23 cellular contexts compared by ENCODE assay signal in genomic region chr7:77824636-77825035, GRCh38. TPM values are rescaled to one million over a fixed set of nuclear protein-coding genes. Genes with fewer than 3 reads are reported as not detected.
DNase-seq lines count a peak whose midpoint lies in the region; ATAC-seq, FAIRE-seq and TF ChIP-seq lines count a peak whose summit lies in the region.
"Had no signal": no experiment of that assay in that cellular context is flagged by ENCODE, and none has a peak within 500 bp of the region (broad histone marks: within the 10 kb centered on the region; RNA-seq: fewer than 3 reads in every experiment).

No MANE protein-coding gene starts in this region.

- ATAC-seq in HepG2, result no peak
- no peak for ATAC-seq in right lobe of liver
- ATAC-seq in memory B cell (ENCODE audit: low read depth), result no peak
- ATAC-seq in GM23338, result no peak
- no peak for ATAC-seq in stimulated activated effector memory CD8-positive, alpha-beta T cell treated with anti-CD3 and anti-CD28 coated beads, Interleukin-12 subunit alpha, Interleukin-12 subunit beta, amount 100 ng/mL, for 72 hours

- in situ Hi-C loops in HepG2 (cut with HindIII; ENCODE audit: extremely low pct_ligation_motif_present, low pct_unique_long_range_greater_than_20kb), result no loop called here

- H3K4me3 Mint-ChIP-seq in memory B cell (no peak overlapping the region), GM23338 (no peak overlapping the region)
- H3K4me3 Mint-ChIP-seq in stimulated activated effector memory CD8-positive, alpha-beta T cell treated with anti-CD3 and anti-CD28 coated beads, Interleukin-12 subunit alpha, Interleukin-12 subunit beta, amount 100 ng/mL, for 72 hours, result no peak overlapping the region
- H3K4me3 Mint-ChIP-seq: H9 had no signal

- TF ChIP-seq EP300 in HepG2 (IDR thresholded peaks at IDR 0.05; ENCODE audit: low read depth in 2 of 2, low read length in 2 of 2) (no peak), HepG2 (CRISPR knock-in tag; IDR thresholded peaks at IDR 0.05; ENCODE audit: borderline replicate concordance) (no peak)

- no peaks in the 10 kb centered on the region for H3F3A ChIP-seq in GM23338 (replicated peaks; ENCODE audit: low read depth)

- no peaks in the 10 kb centered on the region for H3K4me1 ChIP-seq in HepG2 (ENCODE audit: insufficient read depth, low read length)
- H3K4me1 ChIP-seq in right lobe of liver, result no peaks in the 10 kb centered on the region
- peaks cover 34% of the 10 kb centered on the region for H3K4me1 ChIP-seq in OCI-LY3 (ENCODE audit: low read length)
- H3K4me1 ChIP-seq in GM23338 (ENCODE audit: insufficient read depth), result no peaks in the 10 kb centered on the region; the same call in 1 of the 2 replicates

- H3K9me3 Mint-ChIP-seq in memory B cell (peaks cover 23% of the 10 kb centered on the region), GM23338 (peaks cover 37% of the 10 kb centered on the region)
- H3K9me3 Mint-ChIP-seq in stimulated activated effector memory CD8-positive, alpha-beta T cell treated with anti-CD3 and anti-CD28 coated beads, Interleukin-12 subunit alpha, Interleukin-12 subunit beta, amount 100 ng/mL, for 72 hours, result peaks cover 30% of the 10 kb centered on the region

- no peaks in the 10 kb centered on the region for H4K20me1 ChIP-seq in HepG2 (ENCODE audit: insufficient read depth, low read length)
- H4K20me1 ChIP-seq in OCI-LY3 (ENCODE audit: insufficient read depth, low read length), result 0 out of 2 replicates have a peak, but pooled peaks cover 6% of the 10 kb centered on the region
- no peaks in the 10 kb centered on the region for H4K20me1 ChIP-seq in GM23338 (replicated peaks; ENCODE audit: insufficient read depth)

- 92% methylated on average over 5 of the region's 5 CpGs for WGBS in HepG2 (ENCODE audit: low lambda C conversion rate)
- 90% methylated on average over 5 of the region's 5 CpGs for WGBS in right lobe of liver (ENCODE audit: insufficient coverage, low coverage, low lambda C conversion rate, missing lambda C conversion rate)

- H3K27ac ChIP-seq in HepG2 (ENCODE audit: extremely low read length, insufficient read depth, low read length) (no peak overlapping the region), right lobe of liver (no peak overlapping the region), OCI-LY3 (ENCODE audit: low read length) (peak overlapping the region; percentile 61), GM23338 (ENCODE audit: low read depth) (no peak overlapping the region)

- POLR2A ChIA-PET in HepG2 (lab: Yijun Ruan, JAX), result no interaction called here

- intact Hi-C loops in HepG2 (cut with micrococcal nuclease; ENCODE audit: unreplicated experiment) (no loop called here), right lobe of liver (cut with DNase I) (no loop called here)

- no peaks in the 10 kb centered on the region for H3K9me2 ChIP-seq in GM23338 (ENCODE audit: insufficient read depth)
- H3K9me2 ChIP-seq: SK-N-SH had no signal

- TF ChIP-seq CTCF in HepG2 (CRISPR knock-in tag; IDR thresholded peaks at IDR 0.05) (no peak), right lobe of liver (IDR thresholded peaks at IDR 0.05) (no peak), OCI-LY3 (IDR thresholded peaks at IDR 0.05; ENCODE audit: low read depth, low read length) (no peak), GM23338 (conservative IDR thresholded peaks at IDR 0.05; ENCODE audit: low read depth in 2 of 2) (no peak)

- H3K9ac ChIP-seq in HepG2 (ENCODE audit: insufficient read depth, low read depth, low read length), result no peak overlapping the region
- no peak overlapping the region for H3K9ac ChIP-seq in OCI-LY3 (ENCODE audit: low read length)
- H3K9ac ChIP-seq: SK-N-SH had no signal

- H3K27me3 Mint-ChIP-seq in memory B cell, result no peaks in the 10 kb centered on the region
- H3K27me3 Mint-ChIP-seq in GM23338 (ENCODE audit: insufficient read depth, low read depth, poor library complexity), result peaks cover 4% of the 10 kb centered on the region
- H3K27me3 Mint-ChIP-seq: CD4-positive, CD25-positive, alpha-beta regulatory T cell had no signal

- DNase-seq in HepG2 (ENCODE audit: low spot score), result no peak
- DNase-seq in right lobe of liver, result no peak
- DNase-seq in memory B cell (ENCODE audit: low spot score in 2 of 2), result no peak
- no peak for DNase-seq in GM23338 (ENCODE audit: low spot score)
- DNase-seq in RPMI8226, result no peak
- no peak for DNase-seq in stimulated activated effector memory CD8-positive, alpha-beta T cell treated with anti-CD3 and anti-CD28 coated beads, Interleukin-12 subunit alpha, Interleukin-12 subunit beta, amount 100 ng/mL, for 72 hours (ENCODE audit: low spot score in 2 of 2)
- DNase-seq: COR-L47, DMS 273 treated with DMSO at 0.1 percent for 48 hours, DMS79 treated with DMSO at 0.1 percent for 48 hours, H9, IMR-90, MG63, NCI-H1092, NCI-H1436, NCI-H187 treated with DMSO at 0.1 percent for 48 hours, NCI-H2107, NCI-H446 treated with DMSO at 0.1 percent for 48 hours, NCI-H526 treated with DMSO at 0.1 percent for 48 hours, SK-N-SH had no signal

- H3K4me1 Mint-ChIP-seq in memory B cell, result peaks cover 30% of the 10 kb centered on the region
- H3K4me1 Mint-ChIP-seq in GM23338, result no peaks in the 10 kb centered on the region
- H3K4me1 Mint-ChIP-seq in stimulated activated effector memory CD8-positive, alpha-beta T cell treated with anti-CD3 and anti-CD28 coated beads, Interleukin-12 subunit alpha, Interleukin-12 subunit beta, amount 100 ng/mL, for 72 hours, result peaks cover 54% of the 10 kb centered on the region

- H3K36me3 ChIP-seq in HepG2 (replicated peaks in 1 of 2; ENCODE audit: control insufficient read depth in 1 of 2, insufficient read depth in 2 of 2, low read length in 2 of 2) (no peaks in the 10 kb centered on the region), right lobe of liver (no peaks in the 10 kb centered on the region), OCI-LY3 (replicated peaks; ENCODE audit: low read depth, low read length) (peaks cover 47% of the 10 kb centered on the region), GM23338 (ENCODE audit: insufficient read depth) (peaks cover 7% of the 10 kb centered on the region)

- no peak for FAIRE-seq in HepG2 (lab: Jason Lieb, UNC)
- FAIRE-seq: GM12891, HTR-8/SVneo had no signal

- CTCF ChIA-PET in HepG2 (lab: Yijun Ruan, JAX; ENCODE audit: low intra/inter-chr PET ratio, low total read pairs), result no interaction called here

- H2AFZ ChIP-seq in HepG2 (ENCODE audit: low read length) (no peak overlapping the region), OCI-LY3 (ENCODE audit: low read depth, low read length) (no peak overlapping the region), GM23338 (no peak overlapping the region)

- H3K27ac Mint-ChIP-seq in memory B cell (peak overlapping the region; percentile 90), GM23338 (no peak overlapping the region)
- H3K27ac Mint-ChIP-seq in stimulated activated effector memory CD8-positive, alpha-beta T cell treated with anti-CD3 and anti-CD28 coated beads, Interleukin-12 subunit alpha, Interleukin-12 subunit beta, amount 100 ng/mL, for 72 hours, result no peak overlapping the region
- H3K27ac Mint-ChIP-seq: H9 had no signal

- BruUV-seq in HepG2 (replicated peaks; lab: Mats Ljungman, UMichigan), result no TSS peak

- H3K79me2 ChIP-seq in HepG2 (ENCODE audit: insufficient read depth, low read length), result peaks cover 5% of the 10 kb centered on the region
- H3K79me2 ChIP-seq in OCI-LY3 (ENCODE audit: low read length), result peaks cover 66% of the 10 kb centered on the region
- peaks cover 36% of the 10 kb centered on the region for H3K79me2 ChIP-seq in GM23338 (replicated peaks; ENCODE audit: insufficient read depth)

- no peak overlapping the region for H3K4me3 ChIP-seq in HepG2 (replicated peaks in 1 of 3; ENCODE audit: insufficient read depth in 1 of 3, low read depth in 2 of 3, low read length in 3 of 3)
- H3K4me3 ChIP-seq in right lobe of liver, result no peak overlapping the region
- no peak overlapping the region for H3K4me3 ChIP-seq in OCI-LY3 (ENCODE audit: low read length)
- no peak overlapping the region for H3K4me3 ChIP-seq in GM23338
- H3K4me3 ChIP-seq: MG63 had no signal

- H3K4me2 ChIP-seq in HepG2 (ENCODE audit: low read depth, low read length) (no peak overlapping the region), OCI-LY3 (ENCODE audit: low read length) (peak overlapping the region; percentile 59), GM23338 (no peak overlapping the region)
- H3K4me2 ChIP-seq: SK-N-SH had no signal

- peaks cover 25% of the 10 kb centered on the region for H3K9me3 ChIP-seq in HepG2 (ENCODE audit: low read length)
- peaks cover 0 to 8% (median 2%) of the 10 kb centered on the region in 4 donors for H3K9me3 ChIP-seq in right lobe of liver
- H3K9me3 ChIP-seq in OCI-LY3 (ENCODE audit: insufficient read depth, low read length), result peaks cover 33% of the 10 kb centered on the region

- H3K36me3 Mint-ChIP-seq in memory B cell (peaks cover 32% of the 10 kb centered on the region), GM23338 (ENCODE audit: low read depth) (peaks cover 28% of the 10 kb centered on the region)
- H3K36me3 Mint-ChIP-seq in stimulated activated effector memory CD8-positive, alpha-beta T cell treated with anti-CD3 and anti-CD28 coated beads, Interleukin-12 subunit alpha, Interleukin-12 subunit beta, amount 100 ng/mL, for 72 hours, result peaks cover 32% of the 10 kb centered on the region

- no peak for TF ChIP-seq RAD21 in HepG2 (CRISPR knock-in tag; IDR thresholded peaks at IDR 0.05)

- no peaks in the 10 kb centered on the region for H3K27me3 ChIP-seq in HepG2 (ENCODE audit: control insufficient read depth in 1 of 2, insufficient read depth in 2 of 2, low read length in 2 of 2)
- no peaks in the 10 kb centered on the region for H3K27me3 ChIP-seq in right lobe of liver
- no peaks in the 10 kb centered on the region for H3K27me3 ChIP-seq in OCI-LY3 (ENCODE audit: low read depth, low read length)
- no peaks in the 10 kb centered on the region for H3K27me3 ChIP-seq in GM23338 (ENCODE audit: insufficient read depth)
- H3K27me3 ChIP-seq: MG63 had no signal

- TF ChIP-seq POLR2A in HepG2 (IDR thresholded peaks at IDR 0.05; ENCODE audit: insufficient read depth in 1 of 2, low read depth in 2 of 2, low read length in 2 of 2) (no peak), right lobe of liver (IDR thresholded peaks at IDR 0.05) (no peak)

RNA-seq across cellular contexts. Expression of gene PHTF2, which starts 26.1 kb away (rescaled TPM):
- total RNA-seq in HepG2 (2016; rRNA removed; fragmentation: Illumina TruSeq; extraction: Trizol), result 9.2 and 10.2 TPM in 2 replicates
- total RNA-seq in HepG2 (2016; cell fraction: cytosol; rRNA removed; fragmentation: Illumina TruSeq; extraction: Trizol; ENCODE audit: low read depth), result 1.7 and 2.2 TPM in 2 replicates
- total RNA-seq in HepG2 (2016; cell fraction: insoluble cytoplasmic fraction; rRNA removed; fragmentation: Illumina TruSeq; extraction: Trizol), result 7.8 and 9.8 TPM in 2 replicates
- 6.1 and 6.8 TPM in 2 replicates for total RNA-seq in HepG2 (2016; cell fraction: membrane; rRNA removed; fragmentation: Illumina TruSeq; extraction: Trizol)
- total RNA-seq in HepG2 (2016; cell fraction: nucleus; rRNA removed; fragmentation: Illumina TruSeq; extraction: Trizol), result 13.9 and 15.6 TPM in 2 replicates
- 4.3 and 7.4 TPM in 2 replicates for polyA plus RNA-seq in HepG2 (2011; rRNA removed)
- 2.8 and 3.6 TPM in 2 replicates for polyA plus RNA-seq in HepG2 (2011; cell fraction: cytosol; rRNA removed)
- polyA plus RNA-seq in HepG2 (2011; cell fraction: nucleus; rRNA removed), result 2.2 and 3.6 TPM in 2 replicates
- 4.2 and 5.9 TPM in 2 replicates for polyA plus RNA-seq in HepG2 (2012)
- 1.4 and 1.7 TPM in 2 replicates for polyA plus RNA-seq in HepG2 (2016; cell fraction: cytosol; fragmentation: Illumina TruSeq; extraction: Trizol; ENCODE audit: low read depth)
- 4.1 and 4.6 TPM in 2 replicates for polyA plus RNA-seq in HepG2 (2016; cell fraction: insoluble cytoplasmic fraction; fragmentation: Illumina TruSeq; extraction: Trizol; ENCODE audit: low read depth)
- polyA plus RNA-seq in HepG2 (2016; cell fraction: membrane; fragmentation: Illumina TruSeq; extraction: Trizol; ENCODE audit: low read depth), result 2.7 TPM in 2 replicates
- polyA plus RNA-seq in HepG2 (2016; cell fraction: nucleus; fragmentation: Illumina TruSeq; extraction: Trizol; ENCODE audit: insufficient read depth, low read depth), result 12.9 and 13.8 TPM in 2 replicates
- polyA minus RNA-seq in HepG2 (2011; rRNA and poly(A)+ RNA removed; ENCODE audit: low replicate concordance), result 5.8 and 9.3 TPM in 2 replicates
- 6.3 and 7.1 TPM in 2 replicates for polyA minus RNA-seq in HepG2 (2011; cell fraction: cytosol; rRNA and poly(A)+ RNA removed)
- polyA minus RNA-seq in HepG2 (2011; cell fraction: nucleus; rRNA and poly(A)+ RNA removed), result 16.0 and 16.5 TPM in 2 replicates
- total RNA-seq in right lobe of liver, result 1 to 10 TPM; 2.4 to 6.8 (median 5.5) TPM
- 21.6 and 24.1 TPM in 2 replicates for total RNA-seq in GM23338 (2014; rRNA removed; shearing (Covaris generic))
- polyA plus RNA-seq in GM23338 (2016; fragmentation: Nextera tagmentation; extraction: Ambion mirVana), result 10.2 and 14.6 TPM in 2 replicates

RNA-seq across cellular contexts. Expression of gene TMEM60, which starts 26.4 kb away (rescaled TPM):
- 25.6 and 26.9 TPM in 2 replicates for total RNA-seq in HepG2 (2016; rRNA removed; fragmentation: Illumina TruSeq; extraction: Trizol)
- total RNA-seq in HepG2 (2016; cell fraction: cytosol; rRNA removed; fragmentation: Illumina TruSeq; extraction: Trizol; ENCODE audit: low read depth), result 17.9 and 19.9 TPM in 2 replicates
- total RNA-seq in HepG2 (2016; cell fraction: insoluble cytoplasmic fraction; rRNA removed; fragmentation: Illumina TruSeq; extraction: Trizol), result 26.6 and 27.6 TPM in 2 replicates
- total RNA-seq in HepG2 (2016; cell fraction: membrane; rRNA removed; fragmentation: Illumina TruSeq; extraction: Trizol), result 31.1 and 33.1 TPM in 2 replicates
- 15.4 and 16.4 TPM in 2 replicates for total RNA-seq in HepG2 (2016; cell fraction: nucleus; rRNA removed; fragmentation: Illumina TruSeq; extraction: Trizol)
- polyA plus RNA-seq in HepG2 (2011; rRNA removed), result 20.8 and 27.7 TPM in 2 replicates
- polyA plus RNA-seq in HepG2 (2011; cell fraction: cytosol; rRNA removed), result 12.3 and 20.7 TPM in 2 replicates
- 3.3 and 4.4 TPM in 2 replicates for polyA plus RNA-seq in HepG2 (2011; cell fraction: nucleus; rRNA removed)
- 20.8 and 25.5 TPM in 2 replicates for polyA plus RNA-seq in HepG2 (2012)
- 18.6 and 27.4 TPM in 2 replicates for polyA plus RNA-seq in HepG2 (2016; cell fraction: cytosol; fragmentation: Illumina TruSeq; extraction: Trizol; ENCODE audit: low read depth)
- 32.4 and 33.8 TPM in 2 replicates for polyA plus RNA-seq in HepG2 (2016; cell fraction: insoluble cytoplasmic fraction; fragmentation: Illumina TruSeq; extraction: Trizol; ENCODE audit: low read depth)
- polyA plus RNA-seq in HepG2 (2016; cell fraction: membrane; fragmentation: Illumina TruSeq; extraction: Trizol; ENCODE audit: low read depth), result 30.4 and 37.5 TPM in 2 replicates
- 23.7 and 24.2 TPM in 2 replicates for polyA plus RNA-seq in HepG2 (2016; cell fraction: nucleus; fragmentation: Illumina TruSeq; extraction: Trizol; ENCODE audit: insufficient read depth, low read depth)
- polyA minus RNA-seq in HepG2 (2011; rRNA and poly(A)+ RNA removed; ENCODE audit: low replicate concordance), result 6.9 and 8.6 TPM in 2 replicates
- 5.4 and 6.6 TPM in 2 replicates for polyA minus RNA-seq in HepG2 (2011; cell fraction: cytosol; rRNA and poly(A)+ RNA removed)
- 3.6 and 5.1 TPM in 2 replicates for polyA minus RNA-seq in HepG2 (2011; cell fraction: nucleus; rRNA and poly(A)+ RNA removed)
- total RNA-seq in right lobe of liver, result 10 to 100 TPM in 1 of 6 experiments, 1 to 10 TPM in 5; 6.6 to 10.4 (median 8.0) TPM
- 23.1 and 29.5 TPM in 2 replicates for total RNA-seq in GM23338 (2014; rRNA removed; shearing (Covaris generic))
- polyA plus RNA-seq in GM23338 (2016; fragmentation: Nextera tagmentation; extraction: Ambion mirVana), result 61.5 and 68.2 TPM in 2 replicates
